Comparison of ENCODE assay signal across 14 cellular contexts in the genomic region with DNA sequence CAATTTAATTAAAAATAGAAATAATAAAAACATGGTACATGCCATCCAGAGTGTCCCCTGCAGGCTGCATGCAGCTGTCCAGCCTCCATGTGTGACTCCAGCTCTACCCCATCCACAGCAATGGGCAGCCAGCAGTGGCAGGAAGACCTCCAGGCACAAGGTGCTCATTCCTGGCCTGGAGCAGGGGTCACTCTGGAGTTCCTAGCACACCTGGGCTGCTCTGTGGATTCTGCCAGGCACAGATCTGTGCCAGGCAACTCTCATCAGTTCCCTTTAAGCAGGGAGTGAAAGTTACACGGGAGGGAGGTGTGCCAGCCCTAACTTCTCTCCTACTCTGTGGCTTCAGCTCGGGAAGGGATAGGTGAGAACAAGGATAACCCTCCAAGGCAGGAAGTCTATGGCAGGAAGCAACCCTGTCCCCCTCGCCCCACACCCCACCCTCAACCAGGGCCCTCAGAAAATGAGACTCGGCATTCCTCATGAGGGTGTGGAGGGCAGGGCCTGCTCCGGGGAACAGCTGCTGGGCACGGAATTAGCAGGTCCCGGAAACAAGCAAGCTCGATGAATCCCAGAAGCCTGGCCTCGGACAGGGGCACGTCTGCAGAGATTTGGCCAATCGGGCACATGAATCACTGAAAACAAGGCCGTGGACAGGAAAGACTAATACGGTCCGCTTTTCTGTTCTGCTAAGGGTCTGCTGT. TPM values are rescaled to one million over a fixed set of nuclear protein-coding genes. Genes with fewer than 3 reads are reported as not detected.
DNase-seq lines count a peak whose midpoint lies in the region; ATAC-seq and TF ChIP-seq lines count a peak whose summit lies in the region.
"Had no signal": no experiment of that assay in that cellular context is flagged by ENCODE, and none has a peak within 500 bp of the region (broad histone marks: within the 10 kb centered on the region; RNA-seq: fewer than 3 reads in every experiment).

No MANE protein-coding gene starts in this region.

- TF ChIP-seq POLR2A in stomach (IDR thresholded peaks at IDR 0.05) = no peak

- no peak overlapping the region for H2BK15ac ChIP-seq in mesendoderm (replicated peaks; ENCODE audit: low read depth)

- H3K4me3 Mint-ChIP-seq in activated T-cell treated with anti-CD3 and anti-CD28 coated beads, Interleukin-2, amount 50 U/mL, for 4 hours = no peak overlapping the region

- H3K79me2 ChIP-seq in mesendoderm (ENCODE audit: control insufficient read depth, insufficient read depth, low read length) = peaks cover 2% of the 10 kb centered on the region

- WGBS in mesendoderm (ENCODE audit: extremely low coverage, insufficient coverage, low lambda C conversion rate) = no CpG with 5 or more reads among the region's 14 CpGs
- 23 to 37% (median 27%) methylated on average over 12 to 14 of the region's 14 CpGs for WGBS in stomach, 5 donors

- no peak overlapping the region for H4K8ac ChIP-seq in mesendoderm (ENCODE audit: low read depth, low read length)

- H3K27ac ChIP-seq in colonic mucosa (no peak overlapping the region), mesendoderm (ENCODE audit: low read depth, low read length) (no peak overlapping the region), stomach (peak overlapping the region in 4 of 5 donors; percentile 22 to 91 (median 70))

- intact Hi-C loops in colonic mucosa (cut with DNase I) = no loop called here
- intact Hi-C loops in stomach (cut with DNase I; ENCODE audit: low total_unique reads) = no loop called here

- H3K27me3 ChIP-seq in colonic mucosa (no peaks in the 10 kb centered on the region), mesendoderm (ENCODE audit: insufficient read depth, low read length, poor library complexity) (no peaks in the 10 kb centered on the region), stomach (peaks cover 0 to 11% (median 0%) of the 10 kb centered on the region in 3 donors)

- H3K36me3 Mint-ChIP-seq in activated T-cell treated with anti-CD3 and anti-CD28 coated beads, Interleukin-2, amount 50 U/mL, for 4 hours (ENCODE audit: insufficient read depth) = peaks cover 2% of the 10 kb centered on the region
- H3K36me3 Mint-ChIP-seq: CD4-positive, CD25-positive, alpha-beta regulatory T cell had no signal

- H2BK5ac ChIP-seq in mesendoderm (ENCODE audit: low read length) = no peak overlapping the region

- H3K4me2 ChIP-seq in mesendoderm (ENCODE audit: low read length) = no peak overlapping the region

- TF ChIP-seq EP300 in stomach (IDR thresholded peaks at IDR 0.05) = no peak

- no peak overlapping the region for H3K23ac ChIP-seq in mesendoderm (ENCODE audit: low read length)

- H3K4me3 ChIP-seq in colonic mucosa = no peak overlapping the region
- H3K4me3 ChIP-seq in mesendoderm (ENCODE audit: low read length) = no peak overlapping the region
- no peak overlapping the region for H3K4me3 ChIP-seq in stomach

- no peak overlapping the region for H3K18ac ChIP-seq in mesendoderm (ENCODE audit: low read length)

- H3K9me3 Mint-ChIP-seq in activated T-cell treated with anti-CD3 and anti-CD28 coated beads, Interleukin-2, amount 50 U/mL, for 4 hours = no peaks in the 10 kb centered on the region
- H3K9me3 Mint-ChIP-seq: CD4-positive, CD25-positive, alpha-beta regulatory T cell had no signal

- ATAC-seq in GM21825 (IDR thresholded peaks at IDR 0.05; ENCODE audit: unreplicated experiment) = no peak
- ATAC-seq in activated T-cell treated with anti-CD3 and anti-CD28 coated beads, Interleukin-2, amount 50 U/mL, for 4 hours = no peak
- ATAC-seq: sciatic nerve had no signal

- H3K4me1 Mint-ChIP-seq in activated T-cell treated with anti-CD3 and anti-CD28 coated beads, Interleukin-2, amount 50 U/mL, for 4 hours (ENCODE audit: low read depth) = no peaks in the 10 kb centered on the region
- H3K4me1 Mint-ChIP-seq: CD4-positive, CD25-positive, alpha-beta regulatory T cell had no signal

- DNase-seq in LHCN-M2 (ENCODE audit: low read depth) = peak; percentile 97
- peak; percentile 35 for DNase-seq in colonic mucosa
- peak; percentile 65 for DNase-seq in mesendoderm
- peak; percentile 48 for DNase-seq in stomach
- no peak for DNase-seq in activated CD8-positive, alpha-beta memory T cell treated with anti-CD3 and anti-CD28 coated beads, Interleukin-2, amount 50 U/mL, for 48 hours
- no peak for DNase-seq in activated T-cell treated with anti-CD3 and anti-CD28 coated beads, Interleukin-2, amount 50 U/mL, for 4 hours
- DNase-seq in retina = no peak
- DNase-seq: activated T-cell treated with anti-CD3 and anti-CD28 coated beads, Interleukin-2, amount 50 U/mL, for 48 hours; CD4-positive, CD25-positive, alpha-beta regulatory T cell; midbrain; NCI-H1436; NCI-H774 had no signal

- no peak overlapping the region for H2BK120ac ChIP-seq in mesendoderm (ENCODE audit: low read depth, low read length)

- peak overlapping the region in 1 of 2 donors; percentile 58 for H3K9ac ChIP-seq in colonic mucosa (ENCODE audit: low read depth in 2 of 2, low read length in 2 of 2)
- H3K9ac ChIP-seq in mesendoderm (ENCODE audit: low read length) = no peak overlapping the region

- H2AK5ac ChIP-seq in mesendoderm (ENCODE audit: low read length) = no peak overlapping the region

- H4K5ac ChIP-seq in mesendoderm (ENCODE audit: low read length) = no peak overlapping the region

- H3K27me3 Mint-ChIP-seq in activated T-cell treated with anti-CD3 and anti-CD28 coated beads, Interleukin-2, amount 50 U/mL, for 4 hours (ENCODE audit: low read depth) = peaks cover 24% of the 10 kb centered on the region

- H3K4ac ChIP-seq in mesendoderm (ENCODE audit: low read depth, low read length) = no peak overlapping the region

- H3K4me1 ChIP-seq in colonic mucosa = no peaks in the 10 kb centered on the region
- peaks cover 8% of the 10 kb centered on the region for H3K4me1 ChIP-seq in mesendoderm (ENCODE audit: control insufficient read depth, low read depth, low read length)
- peaks cover 4 to 57% (median 13%) of the 10 kb centered on the region in 4 donors for H3K4me1 ChIP-seq in stomach

- H3K56ac ChIP-seq in mesendoderm (ENCODE audit: low read length) = peak overlapping the region; percentile 5

- no peaks in the 10 kb centered on the region for H3K36me3 ChIP-seq in colonic mucosa
- no peaks in the 10 kb centered on the region for H3K36me3 ChIP-seq in mesendoderm (ENCODE audit: control insufficient read depth, insufficient read depth, low read length)
- no peaks in the 10 kb centered on the region for H3K36me3 ChIP-seq in stomach

- TF ChIP-seq CTCF in colonic mucosa (IDR thresholded peaks at IDR 0.05) (no peak), stomach (IDR thresholded peaks at IDR 0.05) (no peak)

- no peaks in the 10 kb centered on the region for H3K9me3 ChIP-seq in colonic mucosa
- H3K9me3 ChIP-seq in stomach = no peaks in the 10 kb centered on the region

- H3K79me1 ChIP-seq in mesendoderm (ENCODE audit: low read length) = no peaks in the 10 kb centered on the region

RNA-seq across cellular contexts. Expression of a gene that starts 10.0 kb away (rescaled TPM):
- total RNA-seq in LHCN-M2 (2014; rRNA removed) = 24.4 and 31.8 TPM in 2 replicates
- polyA plus RNA-seq in LHCN-M2 (2012) = 32.9 TPM
- 10 to 100 TPM in 1 of 2 donors, 1 to 10 TPM in 1; 1.3 to 13.8 TPM for total RNA-seq in colonic mucosa
- 2.3 TPM for polyA plus RNA-seq in mesendoderm (2013, experiment 1 of 2)
- polyA plus RNA-seq in mesendoderm (2013, experiment 2 of 2) = 2.3 TPM
- 10 to 100 TPM in 4 of 5 donors, 1 to 10 TPM in 1; 7.6 to 51.9 (median 38.9) TPM for total RNA-seq in stomach
- 1 to 10 TPM in 2 of 3 donors, under 1 TPM in 1; 0.15 to 9.1 (median 1.1) TPM for polyA plus RNA-seq in stomach
- not detected for total RNA-seq in activated T-cell treated with anti-CD3 and anti-CD28 coated beads, Interleukin-2, amount 50 U/mL, for 4 hours
- total RNA-seq: CD4-positive, CD25-positive, alpha-beta regulatory T cell had no signal
- polyA plus RNA-seq: CD4-positive, CD25-positive, alpha-beta regulatory T cell had no signal

RNA-seq across cellular contexts. Expression of a gene that starts 33.6 kb away (rescaled TPM):
- total RNA-seq in LHCN-M2 (2014; rRNA removed) (32.4 and 35.5 TPM in 2 replicates), colonic mucosa (10 to 100 TPM; 23.3 to 31.9 TPM), stomach (10 to 100 TPM in 4 of 5 donors, 1 to 10 TPM in 1; 7.8 to 87.5 (median 31.9) TPM)
- polyA plus RNA-seq in LHCN-M2 (2012) = 27.9 TPM
- 27.3 TPM for polyA plus RNA-seq in mesendoderm (2013, experiment 1 of 2)
- polyA plus RNA-seq in mesendoderm (2013, experiment 2 of 2) = 27.4 TPM
- polyA plus RNA-seq in stomach = 10 to 100 TPM; 22.9 to 33.5 (median 30.9) TPM
- total RNA-seq in activated T-cell treated with anti-CD3 and anti-CD28 coated beads, Interleukin-2, amount 50 U/mL, for 4 hours = 10 to 100 TPM; 17.9 to 19.7 (median 19.2) TPM

Comparison
In these comparisons a context has a peak if more than half of its experiments do, and no peak if none do; other contexts are left out.
1. DNase-seq: peak in LHCN-M2 (single experiment), colonic mucosa (single experiment), mesendoderm (single experiment) and stomach (single experiment); none in activated CD8-positive, alpha-beta memory T cell treated with anti-CD3 and anti-CD28 coated beads, Interleukin-2, amount 50 U/mL, for 48 hours (single experiment), activated T-cell treated with anti-CD3 and anti-CD28 coated beads, Interleukin-2, amount 50 U/mL, for 4 hours (single experiment) and retina (single experiment).
2. H3K27ac ChIP-seq: peak in stomach (4 of 5); none in colonic mucosa (single experiment) and mesendoderm (single experiment).